Comparison of ENCODE assay signal across 21 cellular contexts in the genomic region with DNA sequence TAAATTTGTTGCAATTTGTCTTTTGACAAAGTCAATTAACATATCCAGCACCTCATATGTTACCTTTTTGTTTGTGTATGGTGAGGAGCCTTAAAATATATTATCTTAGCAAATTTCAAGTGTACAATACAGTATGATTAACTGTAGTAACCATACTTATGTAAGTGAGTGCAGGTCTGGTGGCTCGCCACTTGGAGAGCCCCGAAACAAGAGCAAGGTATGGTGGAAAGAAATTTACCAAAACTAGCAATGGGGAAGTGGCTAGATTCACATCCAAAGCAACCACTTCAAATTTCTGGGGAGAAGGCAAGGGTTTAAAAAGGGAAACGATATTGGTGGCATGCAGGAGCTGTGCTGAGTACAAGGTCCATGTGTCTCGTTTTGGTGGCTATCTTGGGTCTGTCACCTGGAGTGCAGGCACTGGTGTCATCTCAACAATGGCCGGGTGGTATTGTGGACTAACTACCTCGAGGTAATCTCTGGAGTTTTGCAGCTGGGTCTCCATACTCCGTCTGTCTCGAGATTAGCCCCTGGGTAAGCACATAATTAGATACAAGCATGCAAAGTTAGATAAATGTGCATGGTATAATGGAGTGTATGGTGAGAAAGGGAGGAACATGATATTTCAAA. TPM values are rescaled to one million over a fixed set of nuclear protein-coding genes. Genes with fewer than 3 reads are reported as not detected.
DNase-seq lines count a peak whose midpoint lies in the region; ATAC-seq and TF ChIP-seq lines count a peak whose summit lies in the region.
"Had no signal": no experiment of that assay in that cellular context is flagged by ENCODE, and none has a peak within 500 bp of the region (broad histone marks: within the 10 kb centered on the region; RNA-seq: fewer than 3 reads in every experiment).

No MANE protein-coding gene starts in this region.

- H3K27ac Mint-ChIP-seq in activated naive CD8-positive, alpha-beta T cell: peak overlapping the region; percentile 78
- H3K27ac Mint-ChIP-seq in activated naive CD8-positive, alpha-beta T cell treated with anti-CD3 and anti-CD28 coated beads, Interleukin-2, amount 50 U/mL, for 24 hours: no peak overlapping the region
- H3K27ac Mint-ChIP-seq in activated B cell treated with CpG ODN at 0.5 μM for 24 hours (peak overlapping the region; percentile 32), nephron progenitor cell (peak overlapping the region; percentile 44)
- H3K27ac Mint-ChIP-seq: activated naive CD8-positive, alpha-beta T cell treated with anti-CD3 and anti-CD28 coated beads, Interleukin-2, amount 10 ng/mL, durations not matched to agents 7 days and 5 days; activated T-helper 17 cell treated with anti-CD3 and anti-CD28 coated beads, Interleukin-2, amount 50 U/mL, for 72 hours; HFFc6 had no signal

- H3K27me3 Mint-ChIP-seq in activated naive CD8-positive, alpha-beta T cell: no peaks in the 10 kb centered on the region
- no peaks in the 10 kb centered on the region for H3K27me3 Mint-ChIP-seq in activated naive CD8-positive, alpha-beta T cell treated with anti-CD3 and anti-CD28 coated beads, Interleukin-2, amount 50 U/mL, for 24 hours
- H3K27me3 Mint-ChIP-seq in activated B cell treated with CpG ODN at 0.5 μM for 24 hours (no peaks in the 10 kb centered on the region), nephron progenitor cell (ENCODE audit: low read depth, poor library complexity) (peaks cover 6% of the 10 kb centered on the region)
- H3K27me3 Mint-ChIP-seq: activated naive CD8-positive, alpha-beta T cell treated with anti-CD3 and anti-CD28 coated beads, Interleukin-2, amount 10 ng/mL, durations not matched to agents 7 days and 5 days; activated T-helper 17 cell treated with anti-CD3 and anti-CD28 coated beads, Interleukin-2, amount 50 U/mL, for 72 hours had no signal

- no peaks in the 10 kb centered on the region for H3K9me3 Mint-ChIP-seq in activated naive CD8-positive, alpha-beta T cell (ENCODE audit: low read depth)
- H3K9me3 Mint-ChIP-seq in activated naive CD8-positive, alpha-beta T cell treated with anti-CD3 and anti-CD28 coated beads, Interleukin-2, amount 50 U/mL, for 24 hours: no peaks in the 10 kb centered on the region
- no peaks in the 10 kb centered on the region for H3K9me3 Mint-ChIP-seq in activated B cell treated with CpG ODN at 0.5 μM for 24 hours
- no peaks in the 10 kb centered on the region for H3K9me3 Mint-ChIP-seq in nephron progenitor cell
- H3K9me3 Mint-ChIP-seq: activated naive CD8-positive, alpha-beta T cell treated with anti-CD3 and anti-CD28 coated beads, Interleukin-2, amount 10 ng/mL, durations not matched to agents 7 days and 5 days; activated T-helper 17 cell treated with anti-CD3 and anti-CD28 coated beads, Interleukin-2, amount 50 U/mL, for 72 hours; HFFc6 had no signal

- no peak overlapping the region for H3K4me3 Mint-ChIP-seq in activated naive CD8-positive, alpha-beta T cell
- no peak overlapping the region for H3K4me3 Mint-ChIP-seq in activated naive CD8-positive, alpha-beta T cell treated with anti-CD3 and anti-CD28 coated beads, Interleukin-2, amount 50 U/mL, for 24 hours
- H3K4me3 Mint-ChIP-seq in activated B cell treated with CpG ODN at 0.5 μM for 24 hours: no peak overlapping the region
- H3K4me3 Mint-ChIP-seq in nephron progenitor cell: no peak overlapping the region
- H3K4me3 Mint-ChIP-seq: activated naive CD8-positive, alpha-beta T cell treated with anti-CD3 and anti-CD28 coated beads, Interleukin-2, amount 10 ng/mL, durations not matched to agents 7 days and 5 days; activated T-helper 17 cell treated with anti-CD3 and anti-CD28 coated beads, Interleukin-2, amount 50 U/mL, for 72 hours; HFFc6 had no signal

- intact Hi-C loops in activated B cell treated with CpG ODN at 0.5 μM for 24 hours (cut with micrococcal nuclease): no loop called here

- H3K36me3 Mint-ChIP-seq in activated naive CD8-positive, alpha-beta T cell: peaks cover 2% of the 10 kb centered on the region
- peaks cover 48% of the 10 kb centered on the region for H3K36me3 Mint-ChIP-seq in activated naive CD8-positive, alpha-beta T cell treated with anti-CD3 and anti-CD28 coated beads, Interleukin-2, amount 50 U/mL, for 24 hours (ENCODE audit: low read depth)
- H3K36me3 Mint-ChIP-seq in activated B cell treated with CpG ODN at 0.5 μM for 24 hours (ENCODE audit: low read depth) (peaks cover 45% of the 10 kb centered on the region), nephron progenitor cell (ENCODE audit: low read depth) (peaks cover 48% of the 10 kb centered on the region)

- H3K4me1 Mint-ChIP-seq in activated naive CD8-positive, alpha-beta T cell (ENCODE audit: low read depth): peaks cover 2% of the 10 kb centered on the region
- H3K4me1 Mint-ChIP-seq in activated naive CD8-positive, alpha-beta T cell treated with anti-CD3 and anti-CD28 coated beads, Interleukin-2, amount 50 U/mL, for 24 hours: peaks cover 3% of the 10 kb centered on the region
- H3K4me1 Mint-ChIP-seq in activated B cell treated with CpG ODN at 0.5 μM for 24 hours: no peaks in the 10 kb centered on the region
- no peaks in the 10 kb centered on the region for H3K4me1 Mint-ChIP-seq in nephron progenitor cell
- H3K4me1 Mint-ChIP-seq: activated T-helper 17 cell treated with anti-CD3 and anti-CD28 coated beads, Interleukin-2, amount 50 U/mL, for 72 hours had no signal

- DNase-seq in activated naive CD8-positive, alpha-beta T cell treated with anti-CD3 and anti-CD28 coated beads, Interleukin-2, amount 50 U/mL, for 24 hours: no peak
- DNase-seq in MV-4-11 (lab: John Stamatoyannopoulos, UW) (peak; percentile 44), activated B cell treated with CpG ODN at 0.5 μM for 24 hours (no peak), nephron progenitor cell (no peak), NCI-H2196 treated with DMSO at 0.1 percent for 48 hours (lab: John Stamatoyannopoulos, UW; ENCODE audit: unreplicated experiment) (no peak), SIG-M5 (lab: John Stamatoyannopoulos, UW) (no peak)
- DNase-seq: activated CD4-positive, CD25-positive, alpha-beta regulatory T cell treated with anti-CD3 and anti-CD28 coated beads, Interleukin-2, amount 50 U/mL, for 72 hours; activated naive CD8-positive, alpha-beta T cell treated with anti-CD3 and anti-CD28 coated beads, Interleukin-2, amount 10 ng/mL, durations not matched to agents 7 days and 5 days; C1 segment of cervical spinal cord; DND-41; HFFc6; hippocampal formation; left cardiac atrium; mammary epithelial cell; NCI-H524; NK-92 treated with Interleukin-12 subunit alpha and Interleukin-12 subunit beta, amount 100 ng/mL, for 24 hours; stimulated activated CD4-positive, alpha-beta T cell treated with anti-CD3 and anti-CD28 coated beads, Interleukin-4, amount 100 ng/mL, for 4 hours; stimulated activated naive CD4-positive, alpha-beta T cell had no signal

- CTCF ChIA-PET in activated B cell treated with CpG ODN at 0.5 μM for 24 hours (lab: Charles Lee): no interaction called here

- POLR2A ChIA-PET in activated B cell treated with CpG ODN at 0.5 μM for 24 hours (lab: Charles Lee): interaction anchor here (1.7 kb wide), 1 partner anchor 9 kb away, joined by 6 read pairs; no protein-coding TSS in a partner anchor

- TF ChIP-seq CTCF in activated B cell treated with CpG ODN at 0.5 μM for 24 hours (IDR thresholded peaks at IDR 0.05) (no peak), nephron progenitor cell (IDR thresholded peaks at IDR 0.05) (no peak)

- no peak for ATAC-seq in activated naive CD8-positive, alpha-beta T cell treated with anti-CD3 and anti-CD28 coated beads, Interleukin-2, amount 50 U/mL, for 24 hours
- ATAC-seq in activated B cell treated with CpG ODN at 0.5 μM for 24 hours (ENCODE audit: low read depth) (no peak), GM19035 (IDR thresholded peaks at IDR 0.05; ENCODE audit: unreplicated experiment) (no peak)
- ATAC-seq: activated T-helper 17 cell treated with anti-CD3 and anti-CD28 coated beads, Interleukin-2, amount 50 U/mL, for 72 hours; left cardiac atrium had no signal

RNA-seq across cellular contexts. Expression of gene FNBP4, which starts 8.2 kb away (rescaled TPM):
- 204 and 233 TPM in 2 replicates for total RNA-seq in activated B cell treated with CpG ODN at 0.5 μM for 24 hours
